Comparison of ENCODE assay signal across 25 cellular contexts in genomic region chr4:187063251-187063650, GRCh38.
"Had no signal": no experiment of that assay in that cellular context is flagged by ENCODE, and none has a peak within 500 bp of the region (broad histone marks: within the 10 kb centered on the region; RNA-seq: fewer than 3 reads in every experiment).

No MANE protein-coding gene starts in this region.

- ATAC-seq: effector memory CD8-positive, alpha-beta T cell; esophagus mucosa; foreskin keratinocyte; gastrocnemius medialis; gastroesophageal sphincter; heart left ventricle; heart right ventricle had no signal

- H3K27me3 Mint-ChIP-seq: dendritic cell treated with granulocyte-macrophage colony-stimulating factor and Interleukin-4, amounts not matched to agents 40 ng/mL and 50 ng/mL, for 4 days; effector memory CD8-positive, alpha-beta T cell had no signal

- H3K27me3 ChIP-seq: colonic mucosa, dorsolateral prefrontal cortex, esophagus muscularis mucosa, esophagus squamous epithelium, foreskin keratinocyte, gastrocnemius medialis, gastroesophageal sphincter, heart left ventricle, heart right ventricle had no signal

- H3K27ac Mint-ChIP-seq: dendritic cell treated with granulocyte-macrophage colony-stimulating factor and Interleukin-4, amounts not matched to agents 40 ng/mL and 50 ng/mL, for 4 days; effector memory CD8-positive, alpha-beta T cell; endodermal cell had no signal

- H3K4me1 Mint-ChIP-seq: endodermal cell had no signal

- H3K4me3 ChIP-seq: colonic mucosa, coronary artery, dorsolateral prefrontal cortex, esophagus muscularis mucosa, esophagus squamous epithelium, gastrocnemius medialis, gastroesophageal sphincter, heart left ventricle, heart right ventricle had no signal

- H3K9me3 ChIP-seq: colonic mucosa, esophagus muscularis mucosa, esophagus squamous epithelium, gastrocnemius medialis, gastroesophageal sphincter, heart left ventricle had no signal

- H3K27ac ChIP-seq: colonic mucosa, coronary artery, dorsolateral prefrontal cortex, epithelial cell of prostate, esophagus muscularis mucosa, esophagus squamous epithelium, foreskin keratinocyte, gastrocnemius medialis, gastroesophageal sphincter, heart left ventricle, heart right ventricle had no signal

- H3K36me3 ChIP-seq: colonic mucosa, esophagus muscularis mucosa, esophagus squamous epithelium, gastrocnemius medialis, gastroesophageal sphincter, heart left ventricle, heart right ventricle had no signal

- H3K4me3 Mint-ChIP-seq: dendritic cell treated with granulocyte-macrophage colony-stimulating factor and Interleukin-4, amounts not matched to agents 40 ng/mL and 50 ng/mL, for 4 days; effector memory CD8-positive, alpha-beta T cell; endodermal cell had no signal

- DNase-seq: colonic mucosa; cortex of kidney; dermis blood vessel endothelial cell; dorsolateral prefrontal cortex; effector CD4-positive, alpha-beta T cell; effector CD8-positive, alpha-beta T cell; effector memory CD4-positive, alpha-beta T cell; effector memory CD8-positive, alpha-beta T cell; endodermal cell; erythroblast; esophagus squamous epithelium; foreskin fibroblast; foreskin keratinocyte; foreskin melanocyte; gastrocnemius medialis; glutamatergic neuron; head of caudate nucleus; heart left ventricle; heart right ventricle had no signal

- H3K4me1 ChIP-seq: colonic mucosa, esophagus squamous epithelium, foreskin keratinocyte, gastrocnemius medialis, heart left ventricle had no signal

- H3K9me3 Mint-ChIP-seq: endodermal cell had no signal
